ENCODE assay signal across 15 cellular contexts in the genomic region with DNA sequence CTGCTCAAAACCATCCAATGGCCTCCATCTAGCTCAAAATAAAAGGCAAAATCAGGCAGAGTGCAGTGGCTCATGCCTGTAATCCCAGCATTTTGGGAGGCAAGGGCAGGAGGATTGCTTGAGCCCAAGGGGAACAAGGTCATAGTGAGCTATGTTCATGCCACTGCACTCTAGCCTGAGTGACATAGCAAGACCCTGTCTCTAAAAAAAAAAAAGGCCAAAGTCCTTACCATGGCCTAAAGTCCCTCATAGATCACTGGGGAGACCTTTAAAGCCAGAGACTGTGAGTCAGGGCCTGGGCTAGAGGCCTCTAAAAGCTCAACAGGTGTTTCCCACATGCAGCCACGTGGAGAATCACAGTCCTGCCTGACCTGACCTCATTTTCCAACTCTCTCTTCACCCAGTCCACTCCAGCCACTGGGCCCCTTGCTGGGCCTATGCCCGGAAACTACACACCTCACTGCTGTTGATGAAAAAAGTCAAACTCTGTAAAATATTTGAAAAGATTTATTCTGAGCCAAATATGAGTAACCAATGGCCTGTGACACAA.
"Had no signal": no experiment of that assay in that cellular context is flagged by ENCODE, and none has a peak within 500 bp of the region (broad histone marks: within the 10 kb centered on the region; RNA-seq: fewer than 3 reads in every experiment).

No MANE protein-coding gene starts in this region.

- H3K4me3 ChIP-seq: esophagus muscularis mucosa, right atrium auricular region, skin epidermis, testis had no signal

- H3K27me3 ChIP-seq: esophagus muscularis mucosa, foreskin keratinocyte, right atrium auricular region, testis had no signal

- H3K9me3 ChIP-seq: esophagus muscularis mucosa, right atrium auricular region, testis had no signal

- H3K36me3 ChIP-seq: esophagus muscularis mucosa, right atrium auricular region had no signal

- H3K4me1 ChIP-seq: esophagus muscularis mucosa, right atrium auricular region, testis had no signal

- ATAC-seq: activated CD4-positive, CD25-positive, alpha-beta regulatory T cell treated with anti-CD3 and anti-CD28 coated beads, Interleukin-2, amount 50 U/mL, for 24 hours; activated T-cell treated with anti-CD3 and anti-CD28 coated beads, Interleukin-2, amount 50 U/mL, for 72 hours; foreskin keratinocyte; left lobe of liver had no signal

- DNase-seq: activated CD4-positive, alpha-beta T cell treated with anti-CD3 and anti-CD28 coated beads, Interleukin-2, amount 50 U/mL, for 1 hour; activated gamma-delta T cell; activated T-cell treated with anti-CD3 and anti-CD28 coated beads, Interleukin-2, amount 50 U/mL, for 72 hours; effector CD8-positive, alpha-beta T cell; foreskin keratinocyte; hypothalamus; occipital lobe; stimulated activated CD4-positive, alpha-beta T cell treated with anti-CD3 and anti-CD28 coated beads, Interleukin-15, amount 100 ng/mL, for 24 hours; stimulated activated CD4-positive, alpha-beta T cell treated with anti-CD3 and anti-CD28 coated beads, Interleukin-2, amount 100 ng/mL, for 48 hours; testis had no signal

- H3K27ac ChIP-seq: esophagus muscularis mucosa, foreskin keratinocyte, right atrium auricular region, skin epidermis, testis had no signal
